Comparison of ENCODE assay signal across 31 cellular contexts in genomic region chr9:108750656-108751175, GRCh38.
"Had no signal": no experiment of that assay in that cellular context is flagged by ENCODE, and none has a peak within 500 bp of the region (broad histone marks: within the 10 kb centered on the region; RNA-seq: fewer than 3 reads in every experiment).

No MANE protein-coding gene starts in this region.

- H3K4me1 ChIP-seq: adrenal gland, colonic mucosa, foreskin keratinocyte, gastrocnemius medialis, heart left ventricle had no signal

- H3K4me3 ChIP-seq: adrenal gland, body of pancreas, cardiac muscle cell, colonic mucosa, esophagus squamous epithelium, gastrocnemius medialis, heart left ventricle had no signal

- H3K27ac ChIP-seq: adrenal gland, body of pancreas, cardiac muscle cell, colonic mucosa, epithelial cell of prostate, esophagus squamous epithelium, foreskin keratinocyte, gastrocnemius medialis, heart left ventricle, WERI-Rb-1 had no signal

- H3K9me3 ChIP-seq: adrenal gland, body of pancreas, colonic mucosa, esophagus squamous epithelium, gastrocnemius medialis, heart left ventricle had no signal

- DNase-seq: activated B cell treated with CpG ODN at 0.5 μM for 24 hours; activated CD4-positive, alpha-beta memory T cell treated with anti-CD3 and anti-CD28 coated beads for 36 hours; activated CD8-positive, alpha-beta memory T cell treated with anti-CD3 and anti-CD28 coated beads, Interleukin-2, amount 10 ng/mL, durations not matched to agents 7 days and 5 days; activated CD8-positive, alpha-beta memory T cell treated with anti-CD3 and anti-CD28 coated beads, Interleukin-2, amount 50 U/mL, for 4 hours; activated CD8-positive, alpha-beta T cell treated with anti-CD3 and anti-CD28 coated beads, Interleukin-2, amount 10 ng/mL, durations not matched to agents 7 days and 5 days; activated effector memory CD4-positive, alpha-beta T cell treated with anti-CD3 and anti-CD28 coated beads, Interleukin-2, amount 50 U/mL, for 16 hours; activated naive CD4-positive, alpha-beta T cell treated with anti-CD3 and anti-CD28 coated beads for 36 hours; activated naive CD8-positive, alpha-beta T cell treated with anti-CD3 and anti-CD28 coated beads for 36 hours; activated naive CD8-positive, alpha-beta T cell treated with anti-CD3 and anti-CD28 coated beads, Interleukin-2, amount 50 U/mL, for 24 hours; activated T-cell treated with anti-CD3 and anti-CD28 coated beads, Interleukin-2, amount 50 U/mL, for 1 hour; activated T-cell treated with anti-CD3 and anti-CD28 coated beads, Interleukin-2, amount 50 U/mL, for 48 hours; adrenal gland; amygdala; aorta; body of pancreas; central memory CD4-positive, alpha-beta T cell; cerebellar nuclear complex; colonic mucosa; effector CD8-positive, alpha-beta T cell; esophagus squamous epithelium; foreskin keratinocyte; gastrocnemius medialis; glutamatergic neuron; heart left ventricle; hypothalamus; T1000; WERI-Rb-1 had no signal

- H3K27me3 ChIP-seq: adrenal gland, body of pancreas, cardiac muscle cell, colonic mucosa, esophagus squamous epithelium, foreskin keratinocyte, heart left ventricle had no signal

- ATAC-seq: activated CD4-positive, CD25-positive, alpha-beta regulatory T cell treated with anti-CD3 and anti-CD28 coated beads, Interleukin-2, amount 50 U/mL, for 24 hours; activated CD8-positive, alpha-beta memory T cell treated with anti-CD3 and anti-CD28 coated beads, Interleukin-2, amount 10 ng/mL, durations not matched to agents 7 days and 5 days; activated CD8-positive, alpha-beta T cell treated with anti-CD3 and anti-CD28 coated beads, Interleukin-2, amount 10 ng/mL, durations not matched to agents 7 days and 5 days; activated naive CD8-positive, alpha-beta T cell treated with anti-CD3 and anti-CD28 coated beads, Interleukin-2, amount 50 U/mL, for 24 hours; body of pancreas; foreskin keratinocyte; gastrocnemius medialis; heart left ventricle had no signal

- FAIRE-seq: endothelial cell of umbilical vein had no signal

- H3K36me3 ChIP-seq: adrenal gland, cardiac muscle cell, colonic mucosa, esophagus squamous epithelium, gastrocnemius medialis, heart left ventricle, WERI-Rb-1 had no signal
